In the genomic region with DNA sequence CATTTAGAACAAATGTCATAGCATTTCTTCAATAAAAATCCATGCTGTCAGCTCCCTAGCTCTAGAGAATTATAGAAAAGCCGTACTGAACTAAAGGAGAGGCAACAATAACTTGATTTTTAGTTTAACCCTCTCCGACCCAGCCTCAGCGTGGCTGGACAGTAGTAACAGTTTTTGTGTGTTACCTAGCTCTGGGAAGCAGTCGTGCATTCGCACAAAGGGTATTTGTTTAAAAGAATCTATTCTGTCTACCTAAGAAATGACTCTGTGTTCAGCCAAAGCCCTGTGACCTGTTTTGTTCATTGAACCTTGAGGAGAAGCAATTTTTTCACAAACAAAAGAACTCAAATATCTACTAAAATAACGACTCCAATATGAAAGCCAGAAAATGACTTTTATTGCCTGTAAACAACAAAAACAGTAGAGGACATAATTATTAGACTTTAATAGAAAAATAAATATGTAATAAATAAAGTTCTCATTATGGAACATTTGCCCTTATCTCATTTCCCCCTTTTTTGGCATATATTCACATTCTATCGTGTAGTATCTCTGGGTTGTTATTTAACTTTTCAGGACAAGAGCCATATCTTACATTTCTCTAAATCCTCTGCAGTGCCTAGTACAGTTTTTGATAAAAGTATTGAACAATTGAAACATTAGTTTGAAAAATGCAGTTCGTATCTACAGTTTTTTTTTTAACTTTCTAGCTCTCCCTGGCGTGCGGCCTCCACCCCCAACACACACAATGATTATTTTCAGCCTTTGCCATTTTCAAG, we compare ENCODE assay signal across 18 cellular contexts.
DNase-seq lines count a peak whose midpoint lies in the region; ATAC-seq and TF ChIP-seq lines count a peak whose summit lies in the region.
"Had no signal": no experiment of that assay in that cellular context is flagged by ENCODE, and none has a peak within 500 bp of the region (broad histone marks: within the 10 kb centered on the region; RNA-seq: fewer than 3 reads in every experiment).

No MANE protein-coding gene starts in this region.

- peaks cover 5% of the 10 kb centered on the region for H3K4me1 ChIP-seq in testis
- H3K4me1 ChIP-seq in right cardiac atrium (ENCODE audit: control insufficient read depth, insufficient read depth, low read length), result peaks cover 3% of the 10 kb centered on the region
- H3K4me1 ChIP-seq: A549 had no signal

- H3K27ac ChIP-seq in testis (peak overlapping the region in 1 of 2 donors; percentile 17), right cardiac atrium (ENCODE audit: low read length) (no peak overlapping the region)
- H3K27ac ChIP-seq: A549, HL-60 had no signal

- no peak overlapping the region for H3K4me3 Mint-ChIP-seq in brain
- H3K4me3 Mint-ChIP-seq in neural crest cell, result no peak overlapping the region
- H3K4me3 Mint-ChIP-seq: CD4-positive, alpha-beta T cell; HFFc6 had no signal

- H3K36me3 Mint-ChIP-seq in brain (peaks cover 11% of the 10 kb centered on the region), neural crest cell (ENCODE audit: low read depth) (no peaks in the 10 kb centered on the region)

- intact Hi-C loops in testis (cut with DNase I; ENCODE audit: low total_unique reads), result no loop called here
- intact Hi-C loops in right cardiac atrium (cut with DNase I), result no loop called here

- TF ChIP-seq CTCF in brain (conservative IDR thresholded peaks at IDR 0.05), result no peak
- TF ChIP-seq CTCF in neural crest cell (conservative IDR thresholded peaks at IDR 0.05), result no peak
- no peak for TF ChIP-seq CTCF in testis (IDR thresholded peaks at IDR 0.05)

- peak overlapping the region; percentile 8 to 86 (median 18) for H3K27ac Mint-ChIP-seq in brain
- peak overlapping the region; percentile 16 for H3K27ac Mint-ChIP-seq in neural crest cell (ENCODE audit: unreplicated experiment)
- H3K27ac Mint-ChIP-seq: CD4-positive, alpha-beta T cell; HFFc6 had no signal

- H3K27me3 ChIP-seq in testis (no peaks in the 10 kb centered on the region), right cardiac atrium (ENCODE audit: control insufficient read depth, insufficient read depth) (no peaks in the 10 kb centered on the region), MG63 (no peaks in the 10 kb centered on the region)

- H3K27me3 Mint-ChIP-seq in brain (no peaks in the 10 kb centered on the region), neural crest cell (ENCODE audit: low read depth) (no peaks in the 10 kb centered on the region)
- H3K27me3 Mint-ChIP-seq: CD4-positive, alpha-beta T cell had no signal

- H3K9me3 Mint-ChIP-seq in brain (peaks cover 0 to 8% (median 0%) of the 10 kb centered on the region in 5 experiments), neural crest cell (no peaks in the 10 kb centered on the region)
- H3K9me3 Mint-ChIP-seq: CD4-positive, alpha-beta T cell; HFFc6 had no signal

- ATAC-seq in left lobe of liver, result peak; percentile 13
- no peak for ATAC-seq in right cardiac atrium
- ATAC-seq: A549, GM12878 had no signal

- H3K9me3 ChIP-seq in testis (no peaks in the 10 kb centered on the region), right cardiac atrium (ENCODE audit: control insufficient read depth, low read length) (no peaks in the 10 kb centered on the region), MG63 (no peaks in the 10 kb centered on the region)
- H3K9me3 ChIP-seq: A549 had no signal

- DNase-seq in left lobe of liver (ENCODE audit: low spot score), result no peak
- DNase-seq in neural crest cell (ENCODE audit: low read depth, low spot score), result no peak
- peak; percentile 48 for DNase-seq in testis
- no peak for DNase-seq in DMS153 (lab: John Stamatoyannopoulos, UW)
- DNase-seq in right cardiac atrium, result no peak
- no peak for DNase-seq in MG63
- DNase-seq: CD4-positive, alpha-beta T cell; EL; HFFc6; IMR-90; NCI-H1417 treated with DMSO at 0.1 percent for 48 hours; NCI-H187 treated with DMSO at 0.1 percent for 48 hours; NCI-H510A treated with DMSO at 0.1 percent for 48 hours; SHP77 had no signal

- no peak overlapping the region for H3K4me3 ChIP-seq in testis
- H3K4me3 ChIP-seq in right cardiac atrium (ENCODE audit: low read length), result no peak overlapping the region
- no peak overlapping the region for H3K4me3 ChIP-seq in MG63
- H3K4me3 ChIP-seq: A549, GM12878 had no signal

- no peak for TF ChIP-seq POLR2A in testis (IDR thresholded peaks at IDR 0.05)

- H3K4me1 Mint-ChIP-seq in brain (peaks cover 48% of the 10 kb centered on the region), neural crest cell (peaks cover 40% of the 10 kb centered on the region)

- WGBS in testis, 2 donors, result 40 to 48% methylated on average over 10 of the region's 10 CpGs
- WGBS in right cardiac atrium, result 47% methylated on average over 10 of the region's 10 CpGs

- H3K36me3 ChIP-seq in testis (ENCODE audit: low read depth, missing control alignments), result no peaks in the 10 kb centered on the region
- no peaks in the 10 kb centered on the region for H3K36me3 ChIP-seq in MG63
